Comparison of ENCODE assay signal across 12 cellular contexts in the genomic region with DNA sequence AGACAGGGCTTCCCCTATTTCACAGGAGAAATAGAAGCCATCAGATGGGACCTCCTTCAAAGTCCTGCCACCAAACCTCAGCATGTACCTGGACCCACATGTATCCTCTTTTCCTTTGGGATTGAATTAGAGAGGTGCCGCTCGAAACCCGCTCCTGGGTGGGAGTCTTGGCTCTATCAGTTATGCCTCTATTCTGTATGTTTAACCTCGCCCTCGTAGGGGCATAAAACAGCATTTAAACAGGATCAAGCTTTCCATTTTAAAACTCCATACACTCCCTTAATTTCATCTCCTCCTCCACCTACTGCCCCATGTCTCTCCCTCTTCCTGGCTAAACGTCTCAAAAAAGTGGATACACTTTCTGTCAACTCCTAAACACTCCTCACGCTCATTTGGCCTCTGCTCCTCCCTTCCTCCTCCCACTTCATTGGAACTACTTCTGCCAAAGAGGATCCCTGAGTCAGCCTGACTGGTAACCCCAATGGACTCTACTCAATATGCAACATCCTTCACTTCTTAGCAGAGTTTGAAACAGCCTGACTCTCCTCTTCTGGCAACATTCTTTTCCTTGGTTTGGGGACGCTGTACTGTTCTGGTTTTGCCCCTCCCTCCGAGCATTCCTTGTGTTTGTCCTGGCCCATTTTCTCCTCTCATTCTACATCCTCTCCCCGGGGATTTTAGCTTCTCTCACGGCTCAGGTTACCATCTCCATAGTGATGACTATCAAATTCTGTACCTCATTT. TPM values are rescaled to one million over a fixed set of nuclear protein-coding genes. Genes with fewer than 3 reads are reported as not detected.
DNase-seq lines count a peak whose midpoint lies in the region; ATAC-seq, FAIRE-seq and TF ChIP-seq lines count a peak whose summit lies in the region.
"Had no signal": no experiment of that assay in that cellular context is flagged by ENCODE, and none has a peak within 500 bp of the region (broad histone marks: within the 10 kb centered on the region; RNA-seq: fewer than 3 reads in every experiment).

No MANE protein-coding gene starts in this region.

- no peak overlapping the region for H3K9ac ChIP-seq in HCT116 (ENCODE audit: low read length)
- H3K9ac ChIP-seq in iPS-20b (ENCODE audit: low read depth, low read length) = no peak overlapping the region

- H3K79me2 ChIP-seq in HCT116 (ENCODE audit: insufficient read depth, low read length) = no peaks in the 10 kb centered on the region

- peak overlapping the region; percentile 63 to 77 for H3K27ac ChIP-seq in A549
- H3K27ac ChIP-seq in HCT116 (ENCODE audit: low read depth, low read length) = no peak overlapping the region
- H3K27ac ChIP-seq in brain microvascular endothelial cell = peak overlapping the region; percentile 42
- H3K27ac ChIP-seq in iPS-20b (ENCODE audit: low read length) = no peak overlapping the region
- H3K27ac ChIP-seq in thyroid gland = peak overlapping the region in 1 of 3 donors; percentile 2
- H3K27ac ChIP-seq: body of pancreas, neutrophil had no signal

- H3K36me3 ChIP-seq in HCT116 (ENCODE audit: control insufficient read depth in 1 of 2, insufficient read depth in 2 of 2, low read length in 2 of 2) = peaks cover 0 to 3% of the 10 kb centered on the region in 2 experiments; a peak in 2 of 4 replicates
- H3K36me3 ChIP-seq in brain microvascular endothelial cell (replicated peaks) = peaks cover 8% of the 10 kb centered on the region
- H3K36me3 ChIP-seq in iPS-20b (ENCODE audit: insufficient read depth, low read depth, low read length) = peaks cover 2% of the 10 kb centered on the region; the same call in 1 of the 2 replicates
- peaks cover 0 to 14% of the 10 kb centered on the region in 2 donors for H3K36me3 ChIP-seq in thyroid gland

- in situ Hi-C loops in brain microvascular endothelial cell (cut with HindIII; ENCODE audit: low pct_ligation_motif_present, low sequenced_read_pairs) = no loop called here

- no peak overlapping the region for H2AFZ ChIP-seq in HCT116 (ENCODE audit: low read depth, low read length, poor library complexity, severe bottlenecking)

- H3K4me2 ChIP-seq in A549 (peak overlapping the region; percentile 49), HCT116 (ENCODE audit: low read length) (0 out of 2 replicates have a peak overlapping the region, but pooled peaks have one; percentile 10)

- TF ChIP-seq RAD21 in A549 (conservative IDR thresholded peaks at IDR 0.05 in 1 of 2, IDR thresholded peaks at IDR 0.05 in 1 of 2) (no peak), HCT116 (IDR thresholded peaks at IDR 0.05; ENCODE audit: low read depth) (no peak)

- TF ChIP-seq POLR2A in A549 (IDR thresholded peaks at IDR 0.05; ENCODE audit: low read length) (no peak), HCT116 (IDR thresholded peaks at IDR 0.05; ENCODE audit: borderline replicate concordance, extremely low read depth, insufficient read depth, insufficient read length) (no peak), thyroid gland (IDR thresholded peaks at IDR 0.05) (no peak), GM12891 (IDR thresholded peaks at IDR 0.05; ENCODE audit: low read depth, low read length) (no peak)

- intact Hi-C loops in HCT116 (cut with micrococcal nuclease) = no loop called here
- intact Hi-C loops in thyroid gland (cut with DNase I) = no loop called here

- H3K9me3 ChIP-seq in A549 = no peaks in the 10 kb centered on the region
- H3K9me3 ChIP-seq in HCT116 (ENCODE audit: control insufficient read depth in 1 of 2, insufficient read depth in 1 of 2, low read depth in 1 of 2, low read length in 2 of 2) = no peaks in the 10 kb centered on the region
- no peaks in the 10 kb centered on the region for H3K9me3 ChIP-seq in iPS-20b (ENCODE audit: insufficient read depth, low read depth, low read length)
- H3K9me3 ChIP-seq in thyroid gland = no peaks in the 10 kb centered on the region
- H3K9me3 ChIP-seq: body of pancreas, neutrophil had no signal

- POLR2A ChIA-PET in A549 (lab: Yijun Ruan, JAX) (no interaction called here), HCT116 (lab: Charles Lee) (no interaction called here)

- no TSS peak for BruUV-seq in HCT116 (replicated peaks; lab: Mats Ljungman, UMichigan)

- H4K20me1 ChIP-seq in HCT116 (ENCODE audit: insufficient read depth) = no peaks in the 10 kb centered on the region

- RAD21 ChIA-PET in HCT116 (lab: Charles Lee; ENCODE audit: low non-redundant PET in 1 of 2, low total read pairs in 2 of 2, uncharacterized antibody in 2 of 2, unreplicated experiment in 2 of 2) = no interaction called here

- ATAC-seq in A549 (peak; percentile 76 to 80; a peak in 5 of 6 replicates), HCT116 (peak; percentile 33; the same call in 1 of the 2 replicates), GM21737 (IDR thresholded peaks at IDR 0.05; ENCODE audit: unreplicated experiment) (no peak)

- FAIRE-seq in A549 (lab: Jason Lieb, UNC) (no peak), GM12891 (lab: Jason Lieb, UNC) (no peak), frontal cortex (lab: Jason Lieb, UNC) (no peak)
- FAIRE-seq: D721Med had no signal

- no peak for TF ChIP-seq CTCF in A549 (IDR thresholded peaks at IDR 0.05)
- no peak for TF ChIP-seq CTCF in HCT116 (IDR thresholded peaks at IDR 0.05 in 2 of 3, conservative IDR thresholded peaks at IDR 0.05 in 1 of 3; ENCODE audit: borderline replicate concordance in 1 of 3, insufficient read depth in 1 of 3, low read depth in 2 of 3, low read length in 2 of 3)
- TF ChIP-seq CTCF in brain microvascular endothelial cell (IDR thresholded peaks at IDR 0.05; ENCODE audit: low read depth, low read length, missing control alignments) = no peak
- TF ChIP-seq CTCF in thyroid gland (IDR thresholded peaks at IDR 0.05) = no peak

- H3K9me2 ChIP-seq in HCT116 (ENCODE audit: insufficient read depth) = no peaks in the 10 kb centered on the region

- H3K4me3 ChIP-seq in A549 = no peak overlapping the region
- H3K4me3 ChIP-seq in HCT116 (replicated peaks in 1 of 2; ENCODE audit: low read depth in 1 of 2, low read length in 2 of 2) = no peak overlapping the region
- no peak overlapping the region for H3K4me3 ChIP-seq in brain microvascular endothelial cell (ENCODE audit: low read depth, low read length)
- H3K4me3 ChIP-seq in iPS-20b (ENCODE audit: low read length) = peak overlapping the region; percentile 5; the same call in 1 of the 2 replicates
- H3K4me3 ChIP-seq in thyroid gland (replicated peaks in 1 of 3) = no peak overlapping the region
- H3K4me3 ChIP-seq: body of pancreas had no signal

- WGBS in A549 (ENCODE audit: missing lambda C conversion rate) = 58% methylated on average over 11 of the region's 11 CpGs
- WGBS in thyroid gland, 2 donors = 62 to 65% methylated on average over 11 of the region's 11 CpGs

- H3K4me1 ChIP-seq in A549 (peaks cover 22% of the 10 kb centered on the region), HCT116 (ENCODE audit: control insufficient read depth in 1 of 2, insufficient read depth in 2 of 2, low read length in 2 of 2) (peaks cover 0 to 17% of the 10 kb centered on the region in 2 experiments; a peak in 2 of 4 replicates), iPS-20b (ENCODE audit: insufficient read depth, low read length) (peaks cover 14% of the 10 kb centered on the region), thyroid gland (no peaks in the 10 kb centered on the region)
- H3K4me1 ChIP-seq: body of pancreas had no signal

- no peaks in the 10 kb centered on the region for H3K27me3 ChIP-seq in HCT116 (ENCODE audit: insufficient read depth, low read length)
- H3K27me3 ChIP-seq in brain microvascular endothelial cell (replicated peaks) = no peaks in the 10 kb centered on the region
- H3K27me3 ChIP-seq in iPS-20b (ENCODE audit: insufficient read depth, low read length) = no peaks in the 10 kb centered on the region
- no peaks in the 10 kb centered on the region for H3K27me3 ChIP-seq in thyroid gland
- H3K27me3 ChIP-seq: body of pancreas, neutrophil had no signal

- DNase-seq in A549 (ENCODE audit: low read depth in 1 of 2, low spot score in 1 of 2) (peak; percentile 79 to 83), HCT116 (ENCODE audit: low read depth, low spot score) (no peak), brain microvascular endothelial cell (peak; percentile 93), thyroid gland (no peak), GM12891 (ENCODE audit: insufficient read length, low spot score) (no peak), frontal cortex (ENCODE audit: low spot score in 2 of 2) (no peak)
- DNase-seq: Kasumi-1 had no signal

- CTCF ChIA-PET in A549 (lab: Yijun Ruan, JAX) (interaction anchor here (0.7 to 2.0 kb wide), 4 partner anchors 10 to 189 kb away, joined by 3 to 6 read pairs (median 5); no protein-coding TSS in a partner anchor), HCT116 (lab: Charles Lee) (no interaction called here)

- no peak for TF ChIP-seq EP300 in A549 (IDR thresholded peaks at IDR 0.05)

TF ChIP-seq in HCT116, 20 proteins besides CTCF, POLR2A, EP300 and RAD21 (continues in another document):
- TF ChIP-seq ELF1 (IDR thresholded peaks at IDR 0.05; ENCODE audit: borderline replicate concordance, low read depth) (no peak), TCF7L2 (IDR thresholded peaks at IDR 0.05; ENCODE audit: borderline replicate concordance, extremely low read depth, insufficient read depth, insufficient read length) (no peak), EZH2phosphoT487 (IDR thresholded peaks at IDR 0.05; ENCODE audit: borderline replicate concordance) (no peak), ZFX (IDR thresholded peaks at IDR 0.05) (no peak), SP1 (IDR thresholded peaks at IDR 0.05; ENCODE audit: low read depth) (no peak), YY1 (IDR thresholded peaks at IDR 0.05; ENCODE audit: extremely low read depth, insufficient replicate concordance, low read depth, low read length) (no peak)

TF ChIP-seq in GM12891, 5 proteins besides CTCF, POLR2A, EP300 and RAD21:
- no peak for TF ChIP-seq TAF1 (IDR thresholded peaks at IDR 0.05; ENCODE audit: low read depth, low read length)
- TF ChIP-seq POU2F2 (IDR thresholded peaks at IDR 0.05; ENCODE audit: low read depth, low read length) = no peak
- no peak for TF ChIP-seq POLR2AphosphoS5 (IDR thresholded peaks at IDR 0.05; ENCODE audit: low read depth, low read length)
- no peak for TF ChIP-seq PAX5 (IDR thresholded peaks at IDR 0.05; ENCODE audit: insufficient read depth, low read length, severe bottlenecking)
- TF ChIP-seq SPI1 (IDR thresholded peaks at IDR 0.05; ENCODE audit: low read depth, low read length) = no peak

RNA-seq across cellular contexts. Expression of a gene that starts 23.0 kb away (rescaled TPM):
- polyA plus RNA-seq in A549 (2011; rRNA removed) (0.44 and 0.65 TPM in 2 replicates), A549 (2017; fragmentation: RNase III; extraction: RNeasy Plus Mini Kit Qiagen cat#74134 plus additional on column Dnase treatment) (0.76 to 0.95 TPM (median 0.87 TPM) in 3 replicates)
- 0.21 and 0.26 TPM in 2 replicates for polyA plus RNA-seq in A549 (2012; cell fraction: cytosol; rRNA removed)
- 2.3 and 3.2 TPM in 2 replicates for polyA plus RNA-seq in A549 (2012; cell fraction: nucleus; rRNA removed)
- 0.54 and 0.58 TPM in 2 replicates for polyA minus RNA-seq in A549 (2011; rRNA and poly(A)+ RNA removed)
- total RNA-seq in HCT116 (2021; ENCODE audit: unreplicated experiment) (2.4 TPM), thyroid gland (10 to 100 TPM in 3 of 4 donors, 1 to 10 TPM in 1; 3.9 to 18.4 (median 13.9) TPM), frontal cortex (2.0 TPM)
- 2.1 and 2.7 TPM in 2 replicates for polyA plus RNA-seq in HCT116 (2012)
- polyA plus RNA-seq in GM12891 (2012; ENCODE audit: low read depth, missing spikeins) = 0.72 TPM

Comparison
In these comparisons a context has a peak if more than half of its experiments do, and no peak if none do; other contexts are left out.
1. DNase-seq: peak in A549 (2 of 2) and brain microvascular endothelial cell (single experiment); none in HCT116 (single experiment), thyroid gland (0 of 2), GM12891 (single experiment) and frontal cortex (0 of 2).
2. H3K27ac ChIP-seq: peak in A549 (2 of 2) and brain microvascular endothelial cell (single experiment); none in HCT116 (single experiment) and iPS-20b (single experiment).